In genomic region chr6:34587851-34588250, GRCh38 we compare ENCODE assay signal across 24 cellular contexts. TPM values are rescaled to one million over a fixed set of nuclear protein-coding genes. Genes with fewer than 3 reads are reported as not detected.
"Had no signal": no experiment of that assay in that cellular context is flagged by ENCODE, and none has a peak within 500 bp of the region (broad histone marks: within the 10 kb centered on the region; RNA-seq: fewer than 3 reads in every experiment).

No MANE protein-coding gene starts in this region.

- H3K27me3 ChIP-seq: foreskin keratinocyte, left lung, neutrophil, ovary, right atrium auricular region, tibial artery had no signal

- ATAC-seq: activated CD4-positive, CD25-positive, alpha-beta regulatory T cell treated with anti-CD3 and anti-CD28 coated beads, Interleukin-2, amount 50 U/mL, for 24 hours; activated CD8-positive, alpha-beta memory T cell treated with anti-CD3 and anti-CD28 coated beads, Interleukin-2, amount 10 ng/mL, durations not matched to agents 7 days and 5 days; activated CD8-positive, alpha-beta T cell treated with anti-CD3 and anti-CD28 coated beads for 36 hours; left lung; naive thymus-derived CD8-positive, alpha-beta T cell; psoas muscle; stimulated activated naive CD8-positive, alpha-beta T cell treated with anti-CD3 and anti-CD28 coated beads, Interleukin-15, amount 100 ng/mL, for 72 hours had no signal

- H3K36me3 ChIP-seq: ovary had no signal

- H3K27ac Mint-ChIP-seq: activated CD4-positive, alpha-beta T cell treated with anti-CD3 and anti-CD28 coated beads, Interleukin-2, amount 10 ng/mL, durations not matched to agents 24 days and 14 days; activated CD8-positive, alpha-beta memory T cell treated with anti-CD3 and anti-CD28 coated beads, Interleukin-2, amount 10 ng/mL, durations not matched to agents 7 days and 5 days; activated CD8-positive, alpha-beta T cell treated with anti-CD3 and anti-CD28 coated beads for 36 hours; activated naive CD8-positive, alpha-beta T cell treated with anti-CD3 and anti-CD28 coated beads, Interleukin-2, amount 10 ng/mL, durations not matched to agents 7 days and 5 days; dendritic cell treated with granulocyte-macrophage colony-stimulating factor and Interleukin-4, amounts not matched to agents 40 ng/mL and 50 ng/mL, for 4 days had no signal

- DNase-seq: activated CD4-positive, alpha-beta T cell treated with anti-CD3 and anti-CD28 coated beads, Interleukin-2, amount 10 ng/mL, durations not matched to agents 24 days and 14 days; activated CD8-positive, alpha-beta memory T cell treated with anti-CD3 and anti-CD28 coated beads, Interleukin-2, amount 10 ng/mL, durations not matched to agents 7 days and 5 days; activated CD8-positive, alpha-beta T cell treated with anti-CD3 and anti-CD28 coated beads for 36 hours; activated naive CD4-positive, alpha-beta T cell treated with Interleukin-2 at 50 U/mL for 16 hours; activated naive CD8-positive, alpha-beta T cell treated with anti-CD3 and anti-CD28 coated beads, Interleukin-2, amount 10 ng/mL, durations not matched to agents 7 days and 5 days; activated T-cell treated with anti-CD3 and anti-CD28 coated beads for 4 hours; amniotic stem cell; effector CD4-positive, alpha-beta T cell; kidney glomerular epithelial cell; left lung; naive thymus-derived CD8-positive, alpha-beta T cell; psoas muscle; stimulated activated CD4-positive, alpha-beta T cell treated with anti-CD3 and anti-CD28 coated beads, Interleukin-4, amount 100 ng/mL, for 24 hours; stimulated activated naive CD8-positive, alpha-beta T cell treated with anti-CD3 and anti-CD28 coated beads, Interleukin-15, amount 100 ng/mL, for 72 hours; tibial artery had no signal

- H3K9me3 ChIP-seq: left lung, neutrophil, ovary, psoas muscle, right atrium auricular region, tibial artery had no signal

- H3K27me3 Mint-ChIP-seq: activated CD4-positive, alpha-beta T cell treated with anti-CD3 and anti-CD28 coated beads, Interleukin-2, amount 10 ng/mL, durations not matched to agents 24 days and 14 days; activated CD8-positive, alpha-beta memory T cell treated with anti-CD3 and anti-CD28 coated beads, Interleukin-2, amount 10 ng/mL, durations not matched to agents 7 days and 5 days; activated CD8-positive, alpha-beta T cell treated with anti-CD3 and anti-CD28 coated beads for 36 hours; activated naive CD8-positive, alpha-beta T cell treated with anti-CD3 and anti-CD28 coated beads, Interleukin-2, amount 10 ng/mL, durations not matched to agents 7 days and 5 days; dendritic cell treated with granulocyte-macrophage colony-stimulating factor and Interleukin-4, amounts not matched to agents 40 ng/mL and 50 ng/mL, for 4 days; naive thymus-derived CD8-positive, alpha-beta T cell; stimulated activated naive CD8-positive, alpha-beta T cell treated with anti-CD3 and anti-CD28 coated beads, Interleukin-15, amount 100 ng/mL, for 72 hours had no signal

- H3K36me3 Mint-ChIP-seq: activated CD8-positive, alpha-beta memory T cell treated with anti-CD3 and anti-CD28 coated beads, Interleukin-2, amount 10 ng/mL, durations not matched to agents 7 days and 5 days; activated naive CD8-positive, alpha-beta T cell treated with anti-CD3 and anti-CD28 coated beads, Interleukin-2, amount 10 ng/mL, durations not matched to agents 7 days and 5 days had no signal

- H3K4me1 ChIP-seq: foreskin keratinocyte had no signal

- H3K4me3 ChIP-seq: left lung, lung, ovary, psoas muscle, right atrium auricular region, tibial artery had no signal

- H3K9me3 Mint-ChIP-seq: activated CD4-positive, alpha-beta T cell treated with anti-CD3 and anti-CD28 coated beads, Interleukin-2, amount 10 ng/mL, durations not matched to agents 24 days and 14 days; activated CD8-positive, alpha-beta T cell treated with anti-CD3 and anti-CD28 coated beads for 36 hours; activated naive CD8-positive, alpha-beta T cell treated with anti-CD3 and anti-CD28 coated beads, Interleukin-2, amount 10 ng/mL, durations not matched to agents 7 days and 5 days; dendritic cell treated with granulocyte-macrophage colony-stimulating factor and Interleukin-4, amounts not matched to agents 40 ng/mL and 50 ng/mL, for 4 days; naive thymus-derived CD8-positive, alpha-beta T cell; stimulated activated naive CD8-positive, alpha-beta T cell treated with anti-CD3 and anti-CD28 coated beads, Interleukin-15, amount 100 ng/mL, for 72 hours had no signal

- H3K27ac ChIP-seq: foreskin keratinocyte, left lung, neutrophil, ovary, psoas muscle, right atrium auricular region, tibial artery had no signal

- H3K4me3 Mint-ChIP-seq: activated CD4-positive, alpha-beta T cell treated with anti-CD3 and anti-CD28 coated beads, Interleukin-2, amount 10 ng/mL, durations not matched to agents 24 days and 14 days; activated CD8-positive, alpha-beta memory T cell treated with anti-CD3 and anti-CD28 coated beads, Interleukin-2, amount 10 ng/mL, durations not matched to agents 7 days and 5 days; activated CD8-positive, alpha-beta T cell treated with anti-CD3 and anti-CD28 coated beads for 36 hours; activated naive CD8-positive, alpha-beta T cell treated with anti-CD3 and anti-CD28 coated beads, Interleukin-2, amount 10 ng/mL, durations not matched to agents 7 days and 5 days; dendritic cell treated with granulocyte-macrophage colony-stimulating factor and Interleukin-4, amounts not matched to agents 40 ng/mL and 50 ng/mL, for 4 days; naive thymus-derived CD8-positive, alpha-beta T cell; stimulated activated naive CD8-positive, alpha-beta T cell treated with anti-CD3 and anti-CD28 coated beads, Interleukin-15, amount 100 ng/mL, for 72 hours had no signal

RNA-seq across cellular contexts. Expression of gene SPDEF, which starts 31.7 kb away (rescaled TPM):
- total RNA-seq: activated CD4-positive, alpha-beta T cell treated with anti-CD3 and anti-CD28 coated beads, Interleukin-2, amount 10 ng/mL, durations not matched to agents 24 days and 14 days; activated CD8-positive, alpha-beta T cell treated with anti-CD3 and anti-CD28 coated beads for 36 hours; activated naive CD8-positive, alpha-beta T cell treated with anti-CD3 and anti-CD28 coated beads, Interleukin-2, amount 10 ng/mL, durations not matched to agents 7 days and 5 days; foreskin keratinocyte; glomerular endothelial cell; naive thymus-derived CD8-positive, alpha-beta T cell; T-helper 2 cell treated with Interferon-gamma antibody and Interleukin-4, amounts not matched to agents 100 ng/mL and 5 ng/mL, for 36 hours had no signal
